2 cellular contexts compared by ENCODE assay signal in the genomic region with DNA sequence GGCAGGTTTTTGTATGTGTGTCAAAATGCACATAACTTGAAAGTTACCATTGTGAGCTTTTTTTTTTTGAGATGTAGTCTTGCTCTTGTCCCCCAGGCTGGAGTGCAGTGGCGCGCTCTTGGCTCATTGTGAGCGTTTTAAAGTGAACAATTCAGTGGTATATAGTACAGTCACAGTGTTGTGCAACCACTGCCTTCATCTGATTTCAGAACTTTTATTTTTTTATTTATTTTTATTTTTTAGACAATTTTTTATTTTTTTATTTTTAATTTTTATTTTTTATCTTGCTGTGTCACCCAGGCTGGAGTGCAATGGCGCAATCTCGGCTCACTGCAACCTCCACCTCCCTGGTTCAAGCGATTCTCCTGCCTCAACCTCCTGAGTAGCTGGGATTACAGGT.
TF ChIP-seq lines count a peak whose summit lies in the region.

No MANE protein-coding gene starts in this region.

TF ChIP-seq in IMR-90, 13 proteins besides CTCF, POLR2A, EP300 and RAD21:
- TF ChIP-seq CEBPB (IDR thresholded peaks at IDR 0.05; ENCODE audit: low read depth, low read length) (peak; percentile 61), NFE2L2 (IDR thresholded peaks at IDR 0.05; ENCODE audit: low read depth, low read length) (no peak)
- TF ChIP-seq, protein P1, sequence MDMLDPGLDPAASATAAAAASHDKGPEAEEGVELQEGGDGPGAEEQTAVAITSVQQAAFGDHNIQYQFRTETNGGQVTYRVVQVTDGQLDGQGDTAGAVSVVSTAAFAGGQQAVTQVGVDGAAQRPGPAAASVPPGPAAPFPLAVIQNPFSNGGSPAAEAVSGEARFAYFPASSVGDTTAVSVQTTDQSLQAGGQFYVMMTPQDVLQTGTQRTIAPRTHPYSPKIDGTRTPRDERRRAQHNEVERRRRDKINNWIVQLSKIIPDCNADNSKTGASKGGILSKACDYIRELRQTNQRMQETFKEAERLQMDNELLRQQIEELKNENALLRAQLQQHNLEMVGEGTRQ (IDR thresholded peaks at IDR 0.05; ENCODE audit: low read depth, low read length), result no peak

TF ChIP-seq in K562, 482 proteins besides CTCF, POLR2A, EP300 and RAD21:
- TF ChIP-seq KDM5B (IDR thresholded peaks at IDR 0.05; ENCODE audit: insufficient replicate concordance, low read depth, low read length) (no peak), TAF1 (IDR thresholded peaks at IDR 0.05; ENCODE audit: control insufficient read depth, extremely low read depth, insufficient read depth, low read length, severe bottlenecking) (no peak), CEBPB (tag; IDR thresholded peaks at IDR 0.05) (peak; percentile 78), PHB (CRISPR knock-in tag; IDR thresholded peaks at IDR 0.05) (no peak), NCOR1 (IDR thresholded peaks at IDR 0.05) (no peak)
- TF ChIP-seq, protein P2, sequence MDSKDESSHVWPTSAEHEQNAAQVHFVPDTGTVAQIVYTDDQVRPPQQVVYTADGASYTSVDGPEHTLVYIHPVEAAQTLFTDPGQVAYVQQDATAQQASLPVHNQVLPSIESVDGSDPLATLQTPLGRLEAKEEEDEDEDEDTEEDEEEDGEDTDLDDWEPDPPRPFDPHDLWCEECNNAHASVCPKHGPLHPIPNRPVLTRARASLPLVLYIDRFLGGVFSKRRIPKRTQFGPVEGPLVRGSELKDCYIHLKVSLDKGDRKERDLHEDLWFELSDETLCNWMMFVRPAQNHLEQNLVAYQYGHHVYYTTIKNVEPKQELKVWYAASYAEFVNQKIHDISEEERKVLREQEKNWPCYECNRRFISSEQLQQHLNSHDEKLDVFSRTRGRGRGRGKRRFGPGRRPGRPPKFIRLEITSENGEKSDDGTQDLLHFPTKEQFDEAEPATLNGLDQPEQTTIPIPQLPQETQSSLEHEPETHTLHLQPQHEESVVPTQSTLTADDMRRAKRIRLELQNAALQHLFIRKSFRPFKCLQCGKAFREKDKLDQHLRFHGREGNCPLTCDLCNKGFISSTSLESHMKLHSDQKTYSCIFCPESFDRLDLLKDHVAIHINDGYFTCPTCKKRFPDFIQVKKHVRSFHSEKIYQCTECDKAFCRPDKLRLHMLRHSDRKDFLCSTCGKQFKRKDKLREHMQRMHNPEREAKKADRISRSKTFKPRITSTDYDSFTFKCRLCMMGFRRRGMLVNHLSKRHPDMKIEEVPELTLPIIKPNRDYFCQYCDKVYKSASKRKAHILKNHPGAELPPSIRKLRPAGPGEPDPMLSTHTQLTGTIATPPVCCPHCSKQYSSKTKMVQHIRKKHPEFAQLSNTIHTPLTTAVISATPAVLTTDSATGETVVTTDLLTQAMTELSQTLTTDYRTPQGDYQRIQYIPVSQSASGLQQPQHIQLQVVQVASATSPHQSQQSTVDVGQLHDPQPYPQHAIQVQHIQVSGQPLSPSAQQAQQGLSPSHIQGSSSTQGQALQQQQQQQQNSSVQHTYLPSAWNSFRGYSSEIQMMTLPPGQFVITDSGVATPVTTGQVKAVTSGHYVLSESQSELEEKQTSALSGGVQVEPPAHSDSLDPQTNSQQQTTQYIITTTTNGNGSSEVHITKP (IDR thresholded peaks at IDR 0.05; ENCODE audit: partially characterized antibody), result peak; percentile 34
- TF ChIP-seq, protein P3, sequence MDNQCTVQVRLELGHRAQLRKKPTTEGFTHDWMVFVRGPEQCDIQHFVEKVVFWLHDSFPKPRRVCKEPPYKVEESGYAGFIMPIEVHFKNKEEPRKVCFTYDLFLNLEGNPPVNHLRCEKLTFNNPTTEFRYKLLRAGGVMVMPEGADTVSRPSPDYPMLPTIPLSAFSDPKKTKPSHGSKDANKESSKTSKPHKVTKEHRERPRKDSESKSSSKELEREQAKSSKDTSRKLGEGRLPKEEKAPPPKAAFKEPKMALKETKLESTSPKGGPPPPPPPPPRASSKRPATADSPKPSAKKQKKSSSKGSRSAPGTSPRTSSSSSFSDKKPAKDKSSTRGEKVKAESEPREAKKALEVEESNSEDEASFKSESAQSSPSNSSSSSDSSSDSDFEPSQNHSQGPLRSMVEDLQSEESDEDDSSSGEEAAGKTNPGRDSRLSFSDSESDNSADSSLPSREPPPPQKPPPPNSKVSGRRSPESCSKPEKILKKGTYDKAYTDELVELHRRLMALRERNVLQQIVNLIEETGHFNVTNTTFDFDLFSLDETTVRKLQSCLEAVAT (IDR thresholded peaks at IDR 0.05), result no peak
